Comparison of ENCODE assay signal across 33 cellular contexts in the genomic region with DNA sequence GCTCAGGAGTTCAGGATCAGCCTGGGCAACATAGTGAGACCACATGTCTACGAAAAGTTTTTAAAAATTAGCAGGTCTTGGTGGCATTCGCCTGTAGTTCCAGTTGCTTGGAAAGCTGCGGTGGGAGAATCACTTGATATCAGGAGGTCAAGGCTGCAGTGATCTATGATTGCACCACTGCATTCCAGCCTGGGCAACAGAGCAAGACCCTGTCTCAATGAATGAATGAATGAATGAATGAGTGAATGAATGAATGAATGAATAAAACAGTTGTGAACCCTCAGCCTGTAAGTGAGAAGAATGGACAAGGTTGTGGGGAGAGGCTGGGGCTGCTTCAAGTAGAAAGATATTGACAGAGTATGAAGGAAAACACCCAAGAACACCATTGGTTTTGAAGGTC. TPM values are rescaled to one million over a fixed set of nuclear protein-coding genes. Genes with fewer than 3 reads are reported as not detected.
"Had no signal": no experiment of that assay in that cellular context is flagged by ENCODE, and none has a peak within 500 bp of the region (broad histone marks: within the 10 kb centered on the region; RNA-seq: fewer than 3 reads in every experiment).

No MANE protein-coding gene starts in this region.

- H3K27me3 Mint-ChIP-seq: activated CD4-positive, alpha-beta memory T cell treated with anti-CD3 and anti-CD28 coated beads, Interleukin-2, amount 10 ng/mL, durations not matched to agents 7 days and 5 days; activated CD4-positive, alpha-beta T cell treated with anti-CD3 and anti-CD28 coated beads, Interleukin-2, amount 10 ng/mL, durations not matched to agents 7 days and 5 days; activated naive CD8-positive, alpha-beta T cell; activated T-cell treated with anti-CD3 and anti-CD28 coated beads, Interleukin-2, amount 50 U/mL, for 24 hours; effector memory CD8-positive, alpha-beta T cell; T-helper 17 cell had no signal

- H3K4me3 Mint-ChIP-seq: activated CD4-positive, alpha-beta memory T cell treated with anti-CD3 and anti-CD28 coated beads, Interleukin-2, amount 10 ng/mL, durations not matched to agents 7 days and 5 days; activated CD4-positive, alpha-beta T cell treated with anti-CD3 and anti-CD28 coated beads, Interleukin-2, amount 10 ng/mL, durations not matched to agents 7 days and 5 days; activated naive CD8-positive, alpha-beta T cell; activated T-cell treated with anti-CD3 and anti-CD28 coated beads, Interleukin-2, amount 50 U/mL, for 24 hours; activated T-cell treated with anti-CD3 and anti-CD28 coated beads, Interleukin-2, amount 50 U/mL, for 72 hours; effector memory CD8-positive, alpha-beta T cell; T-helper 17 cell; T-helper 2 cell treated with Interferon-gamma antibody and Interleukin-4, amounts not matched to agents 5 μg/mL and 100 μg/mL, for 36 hours had no signal

- H3K4me3 ChIP-seq: esophagus squamous epithelium, gastroesophageal sphincter, heart right ventricle had no signal

- ATAC-seq: activated T-cell treated with anti-CD3 and anti-CD28 coated beads, Interleukin-2, amount 50 U/mL, for 72 hours; effector memory CD8-positive, alpha-beta T cell; gastroesophageal sphincter; heart right ventricle; T-helper 17 cell had no signal

- H3K36me3 ChIP-seq: esophagus squamous epithelium, gastroesophageal sphincter, heart right ventricle had no signal

- H3K27me3 ChIP-seq: esophagus squamous epithelium, gastroesophageal sphincter, heart right ventricle had no signal

- DNase-seq: activated CD4-positive, alpha-beta memory T cell treated with anti-CD3 and anti-CD28 coated beads, Interleukin-2, amount 10 ng/mL, durations not matched to agents 7 days and 5 days; activated CD4-positive, alpha-beta T cell treated with anti-CD3 and anti-CD28 coated beads for 1 hour; activated CD4-positive, alpha-beta T cell treated with anti-CD3 and anti-CD28 coated beads for 4 hours; activated CD4-positive, alpha-beta T cell treated with anti-CD3 and anti-CD28 coated beads, Interleukin-2, amount 10 ng/mL, durations not matched to agents 7 days and 5 days; activated CD4-positive, alpha-beta T cell treated with anti-CD3 and anti-CD28 coated beads, Interleukin-2, amount 50 U/mL, for 4 hours; activated CD8-positive, alpha-beta memory T cell treated with anti-CD3 and anti-CD28 coated beads, Interleukin-2, amount 50 U/mL, for 48 hours; activated effector memory CD4-positive, alpha-beta T cell treated with Interleukin-2 at 50 U/mL for 16 hours; activated gamma-delta T cell treated with Interleukin-2 at 50 U/mL for 16 hours; activated naive CD4-positive, alpha-beta T cell treated with anti-CD3 and anti-CD28 coated beads, Interleukin-2, amount 50 U/mL, for 16 hours; activated naive CD4-positive, alpha-beta T cell treated with Interleukin-2 at 50 U/mL for 16 hours; activated T-cell treated with anti-CD3 and anti-CD28 coated beads for 4 hours; activated T-cell treated with anti-CD3 and anti-CD28 coated beads, Interleukin-2, amount 50 U/mL, for 24 hours; activated T-cell treated with anti-CD3 and anti-CD28 coated beads, Interleukin-2, amount 50 U/mL, for 72 hours; amniotic stem cell; anterior cingulate cortex; caudate nucleus; cortex of kidney; dermis blood vessel endothelial cell; effector CD4-positive, alpha-beta T cell; effector memory CD8-positive, alpha-beta T cell; esophagus squamous epithelium; foreskin melanocyte; heart right ventricle; T-helper 1 cell; T-helper 17 cell; T1000 had no signal

- FAIRE-seq: astrocyte, colon, endothelial cell of umbilical vein had no signal

- H3K9me3 ChIP-seq: esophagus squamous epithelium, gastroesophageal sphincter, heart right ventricle had no signal

- H3K36me3 Mint-ChIP-seq: activated naive CD8-positive, alpha-beta T cell had no signal

- H3K27ac Mint-ChIP-seq: activated CD4-positive, alpha-beta memory T cell treated with anti-CD3 and anti-CD28 coated beads, Interleukin-2, amount 10 ng/mL, durations not matched to agents 7 days and 5 days; activated CD4-positive, alpha-beta T cell treated with anti-CD3 and anti-CD28 coated beads, Interleukin-2, amount 10 ng/mL, durations not matched to agents 7 days and 5 days; activated naive CD8-positive, alpha-beta T cell; activated T-cell treated with anti-CD3 and anti-CD28 coated beads, Interleukin-2, amount 50 U/mL, for 24 hours; activated T-cell treated with anti-CD3 and anti-CD28 coated beads, Interleukin-2, amount 50 U/mL, for 72 hours; effector memory CD8-positive, alpha-beta T cell; T-helper 17 cell; T-helper 2 cell treated with Interferon-gamma antibody and Interleukin-4, amounts not matched to agents 5 μg/mL and 100 μg/mL, for 36 hours had no signal

- H3K27ac ChIP-seq: epithelial cell of prostate, esophagus squamous epithelium, gastroesophageal sphincter, heart right ventricle had no signal

- H3K4me1 Mint-ChIP-seq: activated CD4-positive, alpha-beta memory T cell treated with anti-CD3 and anti-CD28 coated beads, Interleukin-2, amount 10 ng/mL, durations not matched to agents 7 days and 5 days; activated CD4-positive, alpha-beta T cell treated with anti-CD3 and anti-CD28 coated beads, Interleukin-2, amount 10 ng/mL, durations not matched to agents 7 days and 5 days; T-helper 17 cell had no signal

RNA-seq across cellular contexts. Expression of a gene that starts 48.0 kb away (rescaled TPM):
- total RNA-seq: activated CD4-positive, alpha-beta memory T cell treated with anti-CD3 and anti-CD28 coated beads, Interleukin-2, amount 10 ng/mL, durations not matched to agents 7 days and 5 days; activated CD4-positive, alpha-beta T cell treated with anti-CD3 and anti-CD28 coated beads, Interleukin-2, amount 10 ng/mL, durations not matched to agents 7 days and 5 days; activated T-cell treated with anti-CD3 and anti-CD28 coated beads, Interleukin-2, amount 50 U/mL, for 72 hours; T-helper 17 cell had no signal
